22 cellular contexts compared by ENCODE assay signal in genomic region chr18:44495151-44495550, GRCh38.
DNase-seq lines count a peak whose midpoint lies in the region; ATAC-seq, FAIRE-seq and TF ChIP-seq lines count a peak whose summit lies in the region.
"Had no signal": no experiment of that assay in that cellular context is flagged by ENCODE, and none has a peak within 500 bp of the region (broad histone marks: within the 10 kb centered on the region; RNA-seq: fewer than 3 reads in every experiment).

No MANE protein-coding gene starts in this region.

- H3K27ac ChIP-seq in H1 (ENCODE audit: low read depth, low read length), result no peak overlapping the region
- H3K27ac ChIP-seq in kidney (ENCODE audit: low read depth in 2 of 2, low read length in 2 of 2), result no peak overlapping the region
- H3K27ac ChIP-seq in breast epithelium, result no peak overlapping the region
- H3K27ac ChIP-seq: 22Rv1, KMS-11, RWPE1 had no signal

- H3K4ac ChIP-seq in H1 (replicated peaks; ENCODE audit: insufficient read length, low read depth, low read length), result no peak overlapping the region

- H3K9me3 ChIP-seq in H1 (ENCODE audit: insufficient read depth in 2 of 2, low read depth in 1 of 2, low read length in 1 of 2) (no peaks in the 10 kb centered on the region), kidney (ENCODE audit: control insufficient read depth in 1 of 2, low read length in 2 of 2) (no peaks in the 10 kb centered on the region), breast epithelium (no peaks in the 10 kb centered on the region)
- H3K9me3 ChIP-seq: BE2C, MG63 had no signal

- no peaks in the 10 kb centered on the region for H3K36me3 ChIP-seq in H1 (ENCODE audit: control insufficient read depth in 2 of 4, insufficient read depth in 4 of 4, low read length in 3 of 4)
- no peaks in the 10 kb centered on the region for H3K36me3 ChIP-seq in kidney (ENCODE audit: control insufficient read depth in 1 of 2, insufficient read depth in 2 of 2, low read length in 2 of 2)
- H3K36me3 ChIP-seq in breast epithelium, result no peaks in the 10 kb centered on the region
- H3K36me3 ChIP-seq: BE2C, MG63 had no signal

- TF ChIP-seq RAD21 in H1 (IDR thresholded peaks at IDR 0.05 in 1 of 2, conservative IDR thresholded peaks at IDR 0.05 in 1 of 2; ENCODE audit: low read depth in 2 of 2, low read length in 2 of 2), result no peak

- H3K56ac ChIP-seq in H1 (replicated peaks; ENCODE audit: insufficient read length, low read depth, low read length), result no peak overlapping the region

- H2BK12ac ChIP-seq in H1 (ENCODE audit: low read depth, low read length), result no peak overlapping the region

- no peak overlapping the region for H3K14ac ChIP-seq in H1 (ENCODE audit: insufficient read length)

- no peak overlapping the region for H3K4me2 ChIP-seq in H1 (ENCODE audit: insufficient read depth in 1 of 2, low read depth in 2 of 2, low read length in 2 of 2)
- H3K4me2 ChIP-seq: GM23338, KMS-11 had no signal

- H3K4me1 ChIP-seq in H1 (replicated peaks in 1 of 4; ENCODE audit: control insufficient read depth in 3 of 4, insufficient read depth in 4 of 4, low read length in 3 of 4) (no peaks in the 10 kb centered on the region), kidney (ENCODE audit: control insufficient read depth in 1 of 2, insufficient read depth in 1 of 2, low read depth in 1 of 2, low read length in 2 of 2) (no peaks in the 10 kb centered on the region), breast epithelium (no peaks in the 10 kb centered on the region)
- H3K4me1 ChIP-seq: BE2C had no signal

- H4K91ac ChIP-seq in H1 (replicated peaks; ENCODE audit: insufficient read length, low read length), result no peak overlapping the region

- POLR2A ChIA-PET in H1 (lab: Charles Lee; ENCODE audit: partially characterized antibody), result no interaction called here

- no peak overlapping the region for H3K18ac ChIP-seq in H1 (ENCODE audit: extremely low read depth, low read length)

- no peak overlapping the region for H2BK20ac ChIP-seq in H1 (ENCODE audit: low read length)

- intact Hi-C loops in kidney (cut with DNase I) (no loop called here), breast epithelium (cut with DNase I; ENCODE audit: low total_unique reads) (no loop called here)
- intact Hi-C loops in activated CD4-positive, alpha-beta T cell treated with anti-CD3 and anti-CD28 coated beads, Interleukin-2, amount 10 ng/mL, durations not matched to agents 24 days and 14 days (cut with micrococcal nuclease), result no loop called here

- H3K9me3 Mint-ChIP-seq in activated naive CD4-positive, alpha-beta T cell treated with anti-CD3 and anti-CD28 coated beads, Interleukin-2, amount 10 ng/mL, durations not matched to agents 7 days and 5 days, result peaks cover 2% of the 10 kb centered on the region
- peaks cover 5 to 9% of the 10 kb centered on the region in 2 donors for H3K9me3 Mint-ChIP-seq in activated naive CD4-positive, alpha-beta T cell treated with anti-CD3 and anti-CD28 coated beads, Interleukin-2, amount 50 U/mL, for 72 hours
- H3K9me3 Mint-ChIP-seq in activated CD4-positive, alpha-beta T cell treated with anti-CD3 and anti-CD28 coated beads, Interleukin-2, amount 10 ng/mL, durations not matched to agents 24 days and 14 days, result peaks cover 3% of the 10 kb centered on the region
- H3K9me3 Mint-ChIP-seq: GM23338 had no signal

- DNase-seq in activated naive CD4-positive, alpha-beta T cell treated with anti-CD3 and anti-CD28 coated beads, Interleukin-2, amount 10 ng/mL, durations not matched to agents 7 days and 5 days, result no peak
- no peak for DNase-seq in activated naive CD4-positive, alpha-beta T cell treated with anti-CD3 and anti-CD28 coated beads, Interleukin-2, amount 50 U/mL, for 72 hours (ENCODE audit: low spot score in 2 of 2)
- DNase-seq in H1 (ENCODE audit: low read depth in 1 of 2, low spot score in 2 of 2) (no peak), kidney (no peak), breast epithelium (ENCODE audit: low spot score in 2 of 2) (no peak), HTR-8/SVneo (ENCODE audit: insufficient read length, low spot score) (no peak)
- no peak for DNase-seq in activated CD4-positive, alpha-beta T cell treated with anti-CD3 and anti-CD28 coated beads, Interleukin-2, amount 10 ng/mL, durations not matched to agents 24 days and 14 days
- DNase-seq: BE2C; CD4-positive, alpha-beta T cell; MG63; NCI-H1092; NCI-H146; NCI-H2081; NCI-H510A treated with DMSO at 0.1 percent for 48 hours; NCI-H82; PC-3 had no signal

- H3K9ac ChIP-seq in H1 (replicated peaks in 1 of 4; ENCODE audit: extremely low read depth in 1 of 4, low read depth in 3 of 4, low read length in 3 of 4), result no peak overlapping the region
- H3K9ac ChIP-seq in kidney (ENCODE audit: low read length in 2 of 2), result no peak overlapping the region
- H3K9ac ChIP-seq: KMS-11 had no signal

- H3K27ac Mint-ChIP-seq in activated naive CD4-positive, alpha-beta T cell treated with anti-CD3 and anti-CD28 coated beads, Interleukin-2, amount 10 ng/mL, durations not matched to agents 7 days and 5 days, result peak overlapping the region; percentile 6
- no peak overlapping the region for H3K27ac Mint-ChIP-seq in activated naive CD4-positive, alpha-beta T cell treated with anti-CD3 and anti-CD28 coated beads, Interleukin-2, amount 50 U/mL, for 72 hours
- no peak overlapping the region for H3K27ac Mint-ChIP-seq in activated CD4-positive, alpha-beta T cell treated with anti-CD3 and anti-CD28 coated beads, Interleukin-2, amount 10 ng/mL, durations not matched to agents 24 days and 14 days
- H3K27ac Mint-ChIP-seq: CD4-positive, alpha-beta T cell; GM23338 had no signal

- H4K5ac ChIP-seq in H1 (ENCODE audit: insufficient read length, low read depth, low read length), result no peak overlapping the region

- FAIRE-seq in H1 (lab: Jason Lieb, UNC) (no peak), kidney (lab: Jason Lieb, UNC) (no peak), HTR-8/SVneo (lab: Jason Lieb, UNC) (no peak)
- FAIRE-seq: HepG2 had no signal

- peak overlapping the region; percentile 53 for H2BK120ac ChIP-seq in H1 (replicated peaks; ENCODE audit: low read depth, low read length)

- H3K4me3 ChIP-seq in H1 (ENCODE audit: extremely low read depth in 1 of 4, insufficient read depth in 2 of 4, low read depth in 3 of 4, low read length in 4 of 4) (no peak overlapping the region), kidney (ENCODE audit: low read length in 2 of 2) (no peak overlapping the region), breast epithelium (no peak overlapping the region)
- H3K4me3 ChIP-seq: GM23338, MG63 had no signal

- H4K20me1 ChIP-seq in H1 (replicated peaks in 1 of 2; ENCODE audit: control insufficient read depth in 1 of 2, insufficient read depth in 2 of 2, low read length in 2 of 2), result no peaks in the 10 kb centered on the region

- no peak overlapping the region for H4K8ac ChIP-seq in H1 (ENCODE audit: extremely low read depth, insufficient read depth, low read length)

- no peak for TF ChIP-seq EP300 in H1 (IDR thresholded peaks at IDR 0.05; ENCODE audit: borderline replicate concordance in 1 of 2, low read depth in 2 of 2, low read length in 2 of 2)

- no peak for ATAC-seq in activated naive CD4-positive, alpha-beta T cell treated with anti-CD3 and anti-CD28 coated beads, Interleukin-2, amount 50 U/mL, for 72 hours
- ATAC-seq in HG02610 (IDR thresholded peaks at IDR 0.05; ENCODE audit: unreplicated experiment), result peak; percentile 83
- ATAC-seq: GM23338, HepG2, PC-3 had no signal

- H3K4me1 Mint-ChIP-seq in activated naive CD4-positive, alpha-beta T cell treated with anti-CD3 and anti-CD28 coated beads, Interleukin-2, amount 10 ng/mL, durations not matched to agents 7 days and 5 days, result no peaks in the 10 kb centered on the region
- H3K4me1 Mint-ChIP-seq in activated CD4-positive, alpha-beta T cell treated with anti-CD3 and anti-CD28 coated beads, Interleukin-2, amount 10 ng/mL, durations not matched to agents 24 days and 14 days, result no peaks in the 10 kb centered on the region
- H3K4me1 Mint-ChIP-seq: GM23338 had no signal

- H3K27me3 ChIP-seq in H1 (replicated peaks in 1 of 4; ENCODE audit: control insufficient read depth in 3 of 4, extremely low read depth in 1 of 4, insufficient read depth in 3 of 4, low read length in 3 of 4) (no peaks in the 10 kb centered on the region), breast epithelium (no peaks in the 10 kb centered on the region)
- H3K27me3 ChIP-seq: BE2C, MG63 had no signal

- 95% methylated on average over 5 of the region's 5 CpGs; no CpG with 5 or more reads in 1 of the 2 experiments for WGBS in H1 (ENCODE audit: extremely low coverage in 1 of 2, insufficient coverage in 1 of 2, insufficient read length in 1 of 2, insufficient replicate concordance in 2 of 2, low coverage in 1 of 2, low lambda C conversion rate in 2 of 2, missing lambda C conversion rate in 1 of 2), 2 experiments

- no peak overlapping the region for H2BK5ac ChIP-seq in H1 (ENCODE audit: low read depth, low read length)

- H3K23ac ChIP-seq in H1 (ENCODE audit: insufficient read length), result no peak overlapping the region

- no peaks in the 10 kb centered on the region for H3K23me2 ChIP-seq in H1 (ENCODE audit: low read depth, low read length)

- H2AK5ac ChIP-seq in H1 (ENCODE audit: low read depth, low read length), result no peak overlapping the region

- no peaks in the 10 kb centered on the region for H3K79me2 ChIP-seq in H1 (ENCODE audit: control insufficient read depth in 1 of 2, insufficient read depth in 2 of 2, low read length in 2 of 2)

- TF ChIP-seq POLR2A in H1 (IDR thresholded peaks at IDR 0.05; ENCODE audit: control extremely low read depth in 1 of 2, low read depth in 2 of 2, low read length in 2 of 2) (no peak), breast epithelium (IDR thresholded peaks at IDR 0.05) (no peak)

- H2BK15ac ChIP-seq in H1 (ENCODE audit: low read length), result no peak overlapping the region

- CTCF ChIA-PET in activated naive CD4-positive, alpha-beta T cell treated with anti-CD3 and anti-CD28 coated beads, Interleukin-2, amount 10 ng/mL, durations not matched to agents 7 days and 5 days (lab: Charles Lee), result no interaction called here
- CTCF ChIA-PET in H1 (lab: Charles Lee; ENCODE audit: partially characterized antibody), result no interaction called here

- TF ChIP-seq CTCF in H1 (IDR thresholded peaks at IDR 0.05; ENCODE audit: control extremely low read depth in 1 of 3, insufficient read depth in 1 of 3, low read depth in 1 of 3, low read length in 3 of 3) (no peak), kidney (IDR thresholded peaks at IDR 0.05; ENCODE audit: borderline replicate concordance, extremely low read depth, insufficient read depth) (no peak), breast epithelium (IDR thresholded peaks at IDR 0.05) (no peak)

- no peaks in the 10 kb centered on the region for H3K79me1 ChIP-seq in H1 (ENCODE audit: low read depth, low read length)

- H2AFZ ChIP-seq in H1 (ENCODE audit: low read length), result no peak overlapping the region; the same call in 1 of the 2 replicates
- H2AFZ ChIP-seq: GM23338 had no signal

- H3K4me3 Mint-ChIP-seq in activated naive CD4-positive, alpha-beta T cell treated with anti-CD3 and anti-CD28 coated beads, Interleukin-2, amount 10 ng/mL, durations not matched to agents 7 days and 5 days, result no peak overlapping the region
- no peak overlapping the region for H3K4me3 Mint-ChIP-seq in activated CD4-positive, alpha-beta T cell treated with anti-CD3 and anti-CD28 coated beads, Interleukin-2, amount 10 ng/mL, durations not matched to agents 24 days and 14 days
- H3K4me3 Mint-ChIP-seq: CD4-positive, alpha-beta T cell; GM23338 had no signal

- H3K27me3 Mint-ChIP-seq in activated naive CD4-positive, alpha-beta T cell treated with anti-CD3 and anti-CD28 coated beads, Interleukin-2, amount 10 ng/mL, durations not matched to agents 7 days and 5 days, result no peaks in the 10 kb centered on the region
- no peaks in the 10 kb centered on the region for H3K27me3 Mint-ChIP-seq in activated CD4-positive, alpha-beta T cell treated with anti-CD3 and anti-CD28 coated beads, Interleukin-2, amount 10 ng/mL, durations not matched to agents 24 days and 14 days
- H3K27me3 Mint-ChIP-seq: CD4-positive, alpha-beta T cell had no signal

- no peaks in the 10 kb centered on the region for H3K36me3 Mint-ChIP-seq in activated naive CD4-positive, alpha-beta T cell treated with anti-CD3 and anti-CD28 coated beads, Interleukin-2, amount 10 ng/mL, durations not matched to agents 7 days and 5 days
- H3K36me3 Mint-ChIP-seq in activated naive CD4-positive, alpha-beta T cell treated with anti-CD3 and anti-CD28 coated beads, Interleukin-2, amount 50 U/mL, for 72 hours, result no peaks in the 10 kb centered on the region
- H3K36me3 Mint-ChIP-seq in activated CD4-positive, alpha-beta T cell treated with anti-CD3 and anti-CD28 coated beads, Interleukin-2, amount 10 ng/mL, durations not matched to agents 24 days and 14 days (ENCODE audit: low read depth), result no peaks in the 10 kb centered on the region
